In the genomic region with DNA sequence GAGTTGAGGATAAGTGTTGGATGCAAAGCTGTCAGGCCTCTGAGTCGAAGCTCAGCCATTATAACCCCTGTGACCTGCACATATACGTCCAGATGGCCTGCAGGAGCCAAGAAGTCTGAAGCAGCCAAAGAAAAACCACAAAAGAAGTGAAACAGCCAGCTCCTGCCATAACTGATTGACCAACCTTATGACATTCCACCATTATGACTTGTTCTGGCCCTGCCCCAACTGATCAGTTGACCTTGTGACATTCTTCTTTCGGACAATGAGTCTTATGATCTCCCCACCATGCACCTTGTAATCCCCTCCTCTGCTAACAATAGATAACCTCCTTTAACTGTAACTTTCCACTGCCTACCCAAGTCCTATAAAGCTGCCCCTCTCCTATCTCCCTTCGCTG, we compare ENCODE assay signal across 9 cellular contexts.
DNase-seq lines count a peak whose midpoint lies in the region; ATAC-seq and TF ChIP-seq lines count a peak whose summit lies in the region.
"Had no signal": no experiment of that assay in that cellular context is flagged by ENCODE, and none has a peak within 500 bp of the region (broad histone marks: within the 10 kb centered on the region; RNA-seq: fewer than 3 reads in every experiment).

No MANE protein-coding gene starts in this region.

- TF ChIP-seq CTCF in choroid plexus epithelial cell (conservative IDR thresholded peaks at IDR 0.05; ENCODE audit: low read depth, low read length): no peak

- H3K4me3 ChIP-seq in choroid plexus epithelial cell (ENCODE audit: low read depth, low read length): no peak overlapping the region

- no peak for ATAC-seq in GM21723 (IDR thresholded peaks at IDR 0.05; ENCODE audit: unreplicated experiment)

- peak; percentile 34 for DNase-seq in NCI-H146 (lab: John Stamatoyannopoulos, UW)
- DNase-seq in NCI-H146 treated with DMSO at 0.1 percent for 48 hours (lab: John Stamatoyannopoulos, UW; ENCODE audit: unreplicated experiment): no peak
- DNase-seq in OCI-M1 (lab: John Stamatoyannopoulos, UW): peak; percentile 94
- peak; percentile 75 for DNase-seq in choroid plexus epithelial cell (ENCODE audit: low read depth)
- peak; percentile 40 for DNase-seq in retina
- DNase-seq in GF-D8 (lab: John Stamatoyannopoulos, UW): no peak
- DNase-seq in foreskin melanocyte: no peak
- DNase-seq: stimulated activated naive CD4-positive, alpha-beta T cell treated with Interleukin-2 at 50 U/mL for 16 hours had no signal

Comparison
In these comparisons a context has a peak if more than half of its experiments do, and no peak if none do; other contexts are left out.
1. DNase-seq: peak in NCI-H146 (single experiment), OCI-M1 (single experiment), choroid plexus epithelial cell (single experiment) and retina (single experiment); none in NCI-H146 treated with DMSO at 0.1 percent for 48 hours (single experiment), GF-D8 (single experiment) and foreskin melanocyte (single experiment).